Comparison of ENCODE assay signal across 25 cellular contexts in genomic region chr18:24300703-24301102, GRCh38.
"Had no signal": no experiment of that assay in that cellular context is flagged by ENCODE, and none has a peak within 500 bp of the region (broad histone marks: within the 10 kb centered on the region; RNA-seq: fewer than 3 reads in every experiment).

No MANE protein-coding gene starts in this region.

- H3K4me2 ChIP-seq: neural progenitor cell had no signal

- H3K4me1 Mint-ChIP-seq: memory B cell; naive thymus-derived CD4-positive, alpha-beta T cell; nephron; neural progenitor cell; stimulated activated effector memory CD8-positive, alpha-beta T cell treated with anti-CD3 and anti-CD28 coated beads, Interleukin-12 subunit alpha, Interleukin-12 subunit beta, amount 100 ng/mL, for 72 hours had no signal

- H3K4me3 Mint-ChIP-seq: memory B cell; naive thymus-derived CD4-positive, alpha-beta T cell; nephron; neural progenitor cell; stimulated activated effector memory CD8-positive, alpha-beta T cell treated with anti-CD3 and anti-CD28 coated beads, Interleukin-12 subunit alpha, Interleukin-12 subunit beta, amount 100 ng/mL, for 72 hours had no signal

- H3K4me1 ChIP-seq: gastrocnemius medialis, neural progenitor cell, parathyroid adenoma, right atrium auricular region, stomach, thyroid gland, vagina had no signal

- ATAC-seq: gastrocnemius medialis; left ventricle myocardium superior; naive thymus-derived CD4-positive, alpha-beta T cell; sciatic nerve; stimulated activated effector memory CD8-positive, alpha-beta T cell treated with anti-CD3 and anti-CD28 coated beads, Interleukin-12 subunit alpha, Interleukin-12 subunit beta, amount 100 ng/mL, for 72 hours had no signal

- H3K27ac Mint-ChIP-seq: memory B cell; naive thymus-derived CD4-positive, alpha-beta T cell; nephron; neural progenitor cell; progenitor cell of endocrine pancreas; stimulated activated effector memory CD8-positive, alpha-beta T cell treated with anti-CD3 and anti-CD28 coated beads, Interleukin-12 subunit alpha, Interleukin-12 subunit beta, amount 100 ng/mL, for 72 hours had no signal

- H3K4me3 ChIP-seq: coronary artery, gastrocnemius medialis, lung, neural progenitor cell, right atrium auricular region, stomach, thyroid gland, vagina had no signal

- H2AFZ ChIP-seq: neural progenitor cell, parathyroid adenoma had no signal

- H3K27me3 ChIP-seq: gastrocnemius medialis, neural progenitor cell, right atrium auricular region, stomach, thyroid gland, vagina had no signal

- H3K27me3 Mint-ChIP-seq: progenitor cell of endocrine pancreas had no signal

- H3K9me3 Mint-ChIP-seq: memory B cell; nephron; stimulated activated effector memory CD8-positive, alpha-beta T cell treated with anti-CD3 and anti-CD28 coated beads, Interleukin-12 subunit alpha, Interleukin-12 subunit beta, amount 100 ng/mL, for 72 hours had no signal

- H3K36me3 Mint-ChIP-seq: memory B cell; stimulated activated effector memory CD8-positive, alpha-beta T cell treated with anti-CD3 and anti-CD28 coated beads, Interleukin-12 subunit alpha, Interleukin-12 subunit beta, amount 100 ng/mL, for 72 hours had no signal

- H3K27ac ChIP-seq: coronary artery, gastrocnemius medialis, neural progenitor cell, parathyroid adenoma, right atrium auricular region, stomach, thyroid gland, vagina had no signal

- H3K9ac ChIP-seq: neural progenitor cell, parathyroid adenoma had no signal

- DNase-seq: dermis blood vessel endothelial cell; effector memory CD4-positive, alpha-beta T cell; gastrocnemius medialis; head of caudate nucleus; kidney glomerular epithelial cell; left ventricle myocardium superior; midbrain; naive thymus-derived CD4-positive, alpha-beta T cell; stimulated activated CD4-positive, alpha-beta T cell treated with anti-CD3 and anti-CD28 coated beads, Interleukin-2, amount 100 ng/mL, for 24 hours; stimulated activated CD4-positive, alpha-beta T cell treated with anti-CD3 and anti-CD28 coated beads, Interleukin-4, amount 100 ng/mL, for 24 hours; stimulated activated naive CD4-positive, alpha-beta T cell treated with Interleukin-2 at 50 U/mL for 16 hours; stomach; thyroid gland; trophoblast cell had no signal

- H3K79me2 ChIP-seq: parathyroid adenoma had no signal

- H3K36me3 ChIP-seq: gastrocnemius medialis, right atrium auricular region had no signal

- H3K9me3 ChIP-seq: gastrocnemius medialis, right atrium auricular region, stomach, thyroid gland, vagina had no signal
